Comparison of ENCODE assay signal across 1 cellular context in the genomic region with DNA sequence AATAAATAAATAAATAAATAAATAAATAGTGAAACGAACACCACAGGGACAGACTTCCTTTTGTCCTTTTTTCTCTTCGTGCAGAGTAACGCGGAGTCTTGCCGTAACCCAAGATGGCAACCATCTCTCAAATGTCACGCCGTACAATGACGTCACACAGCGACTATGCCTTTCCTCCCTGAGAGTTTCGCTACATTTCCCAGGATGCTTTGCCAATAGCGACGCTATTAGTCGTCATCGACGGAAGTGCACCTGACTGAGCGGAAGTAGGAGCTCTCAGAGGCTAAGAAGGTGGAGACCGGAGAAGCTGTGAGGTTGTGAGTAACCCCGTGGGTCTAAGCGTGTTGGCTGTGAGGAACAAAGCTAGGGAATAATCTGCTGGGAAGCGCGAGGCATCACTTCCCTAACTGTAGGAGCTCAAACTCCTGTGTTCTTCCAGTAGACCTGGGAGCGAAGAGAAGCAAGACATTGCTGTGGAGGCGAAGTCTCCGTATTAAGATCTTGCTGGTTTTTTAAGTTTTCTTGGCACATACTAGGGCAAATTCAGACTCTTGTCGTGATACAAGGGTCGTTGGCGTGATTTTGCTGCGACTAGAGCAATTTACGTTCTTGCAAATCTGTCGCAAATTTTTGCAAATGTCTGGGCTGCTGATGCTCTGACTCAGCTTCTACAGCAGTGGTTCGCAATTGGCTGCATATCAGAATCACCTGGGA.
A peak's percentile ranks its signal among the peaks of the same experiment; 100 is the strongest.
TF ChIP-seq lines count a peak whose summit lies in the region.

A gene with protein sequence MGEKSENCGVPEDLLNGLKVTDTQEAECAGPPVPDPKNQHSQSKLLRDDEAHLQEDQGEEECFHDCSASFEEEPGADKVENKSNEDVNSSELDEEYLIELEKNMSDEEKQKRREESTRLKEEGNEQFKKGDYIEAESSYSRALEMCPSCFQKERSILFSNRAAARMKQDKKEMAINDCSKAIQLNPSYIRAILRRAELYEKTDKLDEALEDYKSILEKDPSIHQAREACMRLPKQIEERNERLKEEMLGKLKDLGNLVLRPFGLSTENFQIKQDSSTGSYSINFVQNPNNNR (plus strand): TSS at position 263 of the 714 bp plus-strand sequence. CDS start 1,390 bp downstream, outside the sequence.

TF ChIP-seq in K562, 482 proteins besides CTCF, POLR2A, EP300 and RAD21 (continued from another document and continues in another):
- TF ChIP-seq, protein P1, sequence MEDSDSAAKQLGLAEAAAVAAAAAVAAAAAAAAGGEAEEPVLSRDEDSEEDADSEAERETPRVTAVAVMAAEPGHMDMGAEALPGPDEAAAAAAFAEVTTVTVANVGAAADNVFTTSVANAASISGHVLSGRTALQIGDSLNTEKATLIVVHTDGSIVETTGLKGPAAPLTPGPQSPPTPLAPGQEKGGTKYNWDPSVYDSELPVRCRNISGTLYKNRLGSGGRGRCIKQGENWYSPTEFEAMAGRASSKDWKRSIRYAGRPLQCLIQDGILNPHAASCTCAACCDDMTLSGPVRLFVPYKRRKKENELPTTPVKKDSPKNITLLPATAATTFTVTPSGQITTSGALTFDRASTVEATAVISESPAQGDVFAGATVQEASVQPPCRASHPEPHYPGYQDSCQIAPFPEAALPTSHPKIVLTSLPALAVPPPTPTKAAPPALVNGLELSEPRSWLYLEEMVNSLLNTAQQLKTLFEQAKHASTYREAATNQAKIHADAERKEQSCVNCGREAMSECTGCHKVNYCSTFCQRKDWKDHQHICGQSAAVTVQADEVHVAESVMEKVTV (CRISPR knock-in tag; IDR thresholded peaks at IDR 0.05): no peak
- TF ChIP-seq, protein P2, sequence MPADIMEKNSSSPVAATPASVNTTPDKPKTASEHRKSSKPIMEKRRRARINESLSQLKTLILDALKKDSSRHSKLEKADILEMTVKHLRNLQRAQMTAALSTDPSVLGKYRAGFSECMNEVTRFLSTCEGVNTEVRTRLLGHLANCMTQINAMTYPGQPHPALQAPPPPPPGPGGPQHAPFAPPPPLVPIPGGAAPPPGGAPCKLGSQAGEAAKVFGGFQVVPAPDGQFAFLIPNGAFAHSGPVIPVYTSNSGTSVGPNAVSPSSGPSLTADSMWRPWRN (IDR thresholded peaks at IDR 0.05; ENCODE audit: low read depth): no peak
- no peak for TF ChIP-seq TCFL5 (CRISPR knock-in tag; conservative IDR thresholded peaks at IDR 0.05)
- TF ChIP-seq SETDB1 (IDR thresholded peaks at IDR 0.05; ENCODE audit: low read length): no peak
- TF ChIP-seq, protein P3, sequence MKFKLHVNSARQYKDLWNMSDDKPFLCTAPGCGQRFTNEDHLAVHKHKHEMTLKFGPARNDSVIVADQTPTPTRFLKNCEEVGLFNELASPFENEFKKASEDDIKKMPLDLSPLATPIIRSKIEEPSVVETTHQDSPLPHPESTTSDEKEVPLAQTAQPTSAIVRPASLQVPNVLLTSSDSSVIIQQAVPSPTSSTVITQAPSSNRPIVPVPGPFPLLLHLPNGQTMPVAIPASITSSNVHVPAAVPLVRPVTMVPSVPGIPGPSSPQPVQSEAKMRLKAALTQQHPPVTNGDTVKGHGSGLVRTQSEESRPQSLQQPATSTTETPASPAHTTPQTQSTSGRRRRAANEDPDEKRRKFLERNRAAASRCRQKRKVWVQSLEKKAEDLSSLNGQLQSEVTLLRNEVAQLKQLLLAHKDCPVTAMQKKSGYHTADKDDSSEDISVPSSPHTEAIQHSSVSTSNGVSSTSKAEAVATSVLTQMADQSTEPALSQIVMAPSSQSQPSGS (CRISPR knock-in tag; IDR thresholded peaks at IDR 0.05): no peak; the same call in 1 of the 2 replicates
- no peak for TF ChIP-seq ZNF282 (CRISPR knock-in tag; IDR thresholded peaks at IDR 0.05)
- TF ChIP-seq NR2F6 (CRISPR knock-in tag; IDR thresholded peaks at IDR 0.05): no peak
- TF ChIP-seq RAD51 (IDR thresholded peaks at IDR 0.05; ENCODE audit: borderline replicate concordance, low read depth): peak; percentile 57; the same call in 1 of the 2 replicates
- TF ChIP-seq NRF1 (conservative IDR thresholded peaks at IDR 0.05 in 1 of 2, IDR thresholded peaks at IDR 0.05 in 1 of 2): no peak
- no peak for TF ChIP-seq SMAD4 (CRISPR knock-in tag; conservative IDR thresholded peaks at IDR 0.05)
- TF ChIP-seq ETV1 (tag; conservative IDR thresholded peaks at IDR 0.05; ENCODE audit: low read depth): peak; percentile 88
- TF ChIP-seq, protein P4, sequence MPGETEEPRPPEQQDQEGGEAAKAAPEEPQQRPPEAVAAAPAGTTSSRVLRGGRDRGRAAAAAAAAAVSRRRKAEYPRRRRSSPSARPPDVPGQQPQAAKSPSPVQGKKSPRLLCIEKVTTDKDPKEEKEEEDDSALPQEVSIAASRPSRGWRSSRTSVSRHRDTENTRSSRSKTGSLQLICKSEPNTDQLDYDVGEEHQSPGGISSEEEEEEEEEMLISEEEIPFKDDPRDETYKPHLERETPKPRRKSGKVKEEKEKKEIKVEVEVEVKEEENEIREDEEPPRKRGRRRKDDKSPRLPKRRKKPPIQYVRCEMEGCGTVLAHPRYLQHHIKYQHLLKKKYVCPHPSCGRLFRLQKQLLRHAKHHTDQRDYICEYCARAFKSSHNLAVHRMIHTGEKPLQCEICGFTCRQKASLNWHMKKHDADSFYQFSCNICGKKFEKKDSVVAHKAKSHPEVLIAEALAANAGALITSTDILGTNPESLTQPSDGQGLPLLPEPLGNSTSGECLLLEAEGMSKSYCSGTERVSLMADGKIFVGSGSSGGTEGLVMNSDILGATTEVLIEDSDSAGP (CRISPR knock-in tag; IDR thresholded peaks at IDR 0.05): no peak
- no peak for TF ChIP-seq ZNF695 (CRISPR knock-in tag; IDR thresholded peaks at IDR 0.05)
- TF ChIP-seq, protein P5, sequence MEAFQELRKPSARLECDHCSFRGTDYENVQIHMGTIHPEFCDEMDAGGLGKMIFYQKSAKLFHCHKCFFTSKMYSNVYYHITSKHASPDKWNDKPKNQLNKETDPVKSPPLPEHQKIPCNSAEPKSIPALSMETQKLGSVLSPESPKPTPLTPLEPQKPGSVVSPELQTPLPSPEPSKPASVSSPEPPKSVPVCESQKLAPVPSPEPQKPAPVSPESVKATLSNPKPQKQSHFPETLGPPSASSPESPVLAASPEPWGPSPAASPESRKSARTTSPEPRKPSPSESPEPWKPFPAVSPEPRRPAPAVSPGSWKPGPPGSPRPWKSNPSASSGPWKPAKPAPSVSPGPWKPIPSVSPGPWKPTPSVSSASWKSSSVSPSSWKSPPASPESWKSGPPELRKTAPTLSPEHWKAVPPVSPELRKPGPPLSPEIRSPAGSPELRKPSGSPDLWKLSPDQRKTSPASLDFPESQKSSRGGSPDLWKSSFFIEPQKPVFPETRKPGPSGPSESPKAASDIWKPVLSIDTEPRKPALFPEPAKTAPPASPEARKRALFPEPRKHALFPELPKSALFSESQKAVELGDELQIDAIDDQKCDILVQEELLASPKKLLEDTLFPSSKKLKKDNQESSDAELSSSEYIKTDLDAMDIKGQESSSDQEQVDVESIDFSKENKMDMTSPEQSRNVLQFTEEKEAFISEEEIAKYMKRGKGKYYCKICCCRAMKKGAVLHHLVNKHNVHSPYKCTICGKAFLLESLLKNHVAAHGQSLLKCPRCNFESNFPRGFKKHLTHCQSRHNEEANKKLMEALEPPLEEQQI (IDR thresholded peaks at IDR 0.05): no peak
- no peak for TF ChIP-seq POLR3A (IDR thresholded peaks at IDR 0.05; ENCODE audit: borderline replicate concordance, extremely low read depth, insufficient read depth, insufficient read length)
- TF ChIP-seq COPS2 (conservative IDR thresholded peaks at IDR 0.05): no peak
- peak; percentile 26; the same call in 1 of the 2 replicates for TF ChIP-seq ZNF239 (CRISPR knock-in tag; IDR thresholded peaks at IDR 0.05)
- TF ChIP-seq ARID2 (IDR thresholded peaks at IDR 0.05): no peak
- no peak for TF ChIP-seq CBX1 (IDR thresholded peaks at IDR 0.05; ENCODE audit: low read depth)
- no peak for TF ChIP-seq WHSC1 (IDR thresholded peaks at IDR 0.05; ENCODE audit: low read length)
- no peak for TF ChIP-seq PURB (CRISPR knock-in tag; IDR thresholded peaks at IDR 0.05; ENCODE audit: low read depth)
- TF ChIP-seq ZKSCAN3 (CRISPR knock-in tag; IDR thresholded peaks at IDR 0.05): no peak
- TF ChIP-seq KDM1A (IDR thresholded peaks at IDR 0.05): no peak
- TF ChIP-seq, protein P6, sequence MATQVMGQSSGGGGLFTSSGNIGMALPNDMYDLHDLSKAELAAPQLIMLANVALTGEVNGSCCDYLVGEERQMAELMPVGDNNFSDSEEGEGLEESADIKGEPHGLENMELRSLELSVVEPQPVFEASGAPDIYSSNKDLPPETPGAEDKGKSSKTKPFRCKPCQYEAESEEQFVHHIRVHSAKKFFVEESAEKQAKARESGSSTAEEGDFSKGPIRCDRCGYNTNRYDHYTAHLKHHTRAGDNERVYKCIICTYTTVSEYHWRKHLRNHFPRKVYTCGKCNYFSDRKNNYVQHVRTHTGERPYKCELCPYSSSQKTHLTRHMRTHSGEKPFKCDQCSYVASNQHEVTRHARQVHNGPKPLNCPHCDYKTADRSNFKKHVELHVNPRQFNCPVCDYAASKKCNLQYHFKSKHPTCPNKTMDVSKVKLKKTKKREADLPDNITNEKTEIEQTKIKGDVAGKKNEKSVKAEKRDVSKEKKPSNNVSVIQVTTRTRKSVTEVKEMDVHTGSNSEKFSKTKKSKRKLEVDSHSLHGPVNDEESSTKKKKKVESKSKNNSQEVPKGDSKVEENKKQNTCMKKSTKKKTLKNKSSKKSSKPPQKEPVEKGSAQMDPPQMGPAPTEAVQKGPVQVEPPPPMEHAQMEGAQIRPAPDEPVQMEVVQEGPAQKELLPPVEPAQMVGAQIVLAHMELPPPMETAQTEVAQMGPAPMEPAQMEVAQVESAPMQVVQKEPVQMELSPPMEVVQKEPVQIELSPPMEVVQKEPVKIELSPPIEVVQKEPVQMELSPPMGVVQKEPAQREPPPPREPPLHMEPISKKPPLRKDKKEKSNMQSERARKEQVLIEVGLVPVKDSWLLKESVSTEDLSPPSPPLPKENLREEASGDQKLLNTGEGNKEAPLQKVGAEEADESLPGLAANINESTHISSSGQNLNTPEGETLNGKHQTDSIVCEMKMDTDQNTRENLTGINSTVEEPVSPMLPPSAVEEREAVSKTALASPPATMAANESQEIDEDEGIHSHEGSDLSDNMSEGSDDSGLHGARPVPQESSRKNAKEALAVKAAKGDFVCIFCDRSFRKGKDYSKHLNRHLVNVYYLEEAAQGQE (CRISPR knock-in tag; IDR thresholded peaks at IDR 0.05; ENCODE audit: low read depth): no peak
- TF ChIP-seq, protein P7, sequence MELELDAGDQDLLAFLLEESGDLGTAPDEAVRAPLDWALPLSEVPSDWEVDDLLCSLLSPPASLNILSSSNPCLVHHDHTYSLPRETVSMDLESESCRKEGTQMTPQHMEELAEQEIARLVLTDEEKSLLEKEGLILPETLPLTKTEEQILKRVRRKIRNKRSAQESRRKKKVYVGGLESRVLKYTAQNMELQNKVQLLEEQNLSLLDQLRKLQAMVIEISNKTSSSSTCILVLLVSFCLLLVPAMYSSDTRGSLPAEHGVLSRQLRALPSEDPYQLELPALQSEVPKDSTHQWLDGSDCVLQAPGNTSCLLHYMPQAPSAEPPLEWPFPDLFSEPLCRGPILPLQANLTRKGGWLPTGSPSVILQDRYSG (tag; conservative IDR thresholded peaks at IDR 0.05; ENCODE audit: low read depth): no peak
- no peak for TF ChIP-seq STAT5B (CRISPR knock-in tag; IDR thresholded peaks at IDR 0.05)
- TF ChIP-seq, protein P8, sequence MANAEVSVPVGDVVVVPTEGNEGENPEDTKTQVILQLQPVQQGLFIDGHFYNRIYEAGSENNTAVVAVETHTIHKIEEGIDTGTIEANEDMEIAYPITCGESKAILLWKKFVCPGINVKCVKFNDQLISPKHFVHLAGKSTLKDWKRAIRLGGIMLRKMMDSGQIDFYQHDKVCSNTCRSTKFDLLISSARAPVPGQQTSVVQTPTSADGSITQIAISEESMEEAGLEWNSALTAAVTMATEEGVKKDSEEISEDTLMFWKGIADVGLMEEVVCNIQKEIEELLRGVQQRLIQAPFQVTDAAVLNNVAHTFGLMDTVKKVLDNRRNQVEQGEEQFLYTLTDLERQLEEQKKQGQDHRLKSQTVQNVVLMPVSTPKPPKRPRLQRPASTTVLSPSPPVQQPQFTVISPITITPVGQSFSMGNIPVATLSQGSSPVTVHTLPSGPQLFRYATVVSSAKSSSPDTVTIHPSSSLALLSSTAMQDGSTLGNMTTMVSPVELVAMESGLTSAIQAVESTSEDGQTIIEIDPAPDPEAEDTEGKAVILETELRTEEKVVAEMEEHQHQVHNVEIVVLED (CRISPR knock-in tag; IDR thresholded peaks at IDR 0.05): no peak
- TF ChIP-seq CBX3 (IDR thresholded peaks at IDR 0.05; ENCODE audit: borderline replicate concordance in 1 of 2, low read length in 2 of 2): peak in 1 of 2 experiments; percentile 85; a peak in 1 of 3 replicates
- no peak for TF ChIP-seq CHD1 (IDR thresholded peaks at IDR 0.05; ENCODE audit: low read length)
